Comparison of ENCODE assay signal across 8 cellular contexts in genomic region chr1:116168277-116169032, GRCh38. TPM values are rescaled to one million over a fixed set of nuclear protein-coding genes. Genes with fewer than 3 reads are reported as not detected.
DNase-seq lines count a peak whose midpoint lies in the region; ATAC-seq and TF ChIP-seq lines count a peak whose summit lies in the region.

No MANE protein-coding gene starts in this region.

- peaks cover 22% of the 10 kb centered on the region for H3K4me1 Mint-ChIP-seq in activated naive CD4-positive, alpha-beta T cell treated with anti-CD3 and anti-CD28 coated beads, Interleukin-2, amount 10 ng/mL, durations not matched to agents 7 days and 5 days

- DNase-seq in NCI-H2081 (lab: John Stamatoyannopoulos, UW) (peak; percentile 7 to 22), NCI-H2081 treated with DMSO at 0.1 percent for 48 hours (lab: John Stamatoyannopoulos, UW) (no peak), OCI-LY7 (ENCODE audit: low spot score) (peak; percentile 40), glomerular visceral epithelial cell (ENCODE audit: extremely low spot score) (peak; percentile 42), osteoblast (ENCODE audit: insufficient read length, low spot score, missing footprints) (peak; percentile 95)
- DNase-seq in activated naive CD4-positive, alpha-beta T cell treated with anti-CD3 and anti-CD28 coated beads, Interleukin-2, amount 10 ng/mL, durations not matched to agents 7 days and 5 days, result peak; percentile 88

- intact Hi-C loops in OCI-LY7 (cut with micrococcal nuclease; ENCODE audit: unreplicated experiment), result no loop called here

- H3K4me1 ChIP-seq in OCI-LY7 (ENCODE audit: insufficient read depth, low read length, poor library complexity, severe bottlenecking) (peaks cover 15% of the 10 kb centered on the region), osteoblast (ENCODE audit: insufficient read depth, low read length) (no peaks in the 10 kb centered on the region)

- H3K4me3 Mint-ChIP-seq in activated naive CD4-positive, alpha-beta T cell treated with anti-CD3 and anti-CD28 coated beads, Interleukin-2, amount 10 ng/mL, durations not matched to agents 7 days and 5 days, result peak overlapping the region; percentile 75

- H3K4me2 ChIP-seq in OCI-LY7 (ENCODE audit: low read length), result peak overlapping the region; percentile 43; the same call in 1 of the 2 replicates
- H3K4me2 ChIP-seq in osteoblast (ENCODE audit: insufficient read depth, low read length), result peak overlapping the region; percentile 89

- H3K36me3 ChIP-seq in OCI-LY7 (ENCODE audit: insufficient read depth, low read length), result no peaks in the 10 kb centered on the region
- H3K36me3 ChIP-seq in osteoblast (ENCODE audit: insufficient read depth, low read length), result no peaks in the 10 kb centered on the region

- POLR2A ChIA-PET in OCI-LY7 (lab: Charles Lee), result interaction anchor here (0.7 kb wide), 1 partner anchor 174 kb away, joined by 3 read pairs; no protein-coding TSS in a partner anchor

- peaks cover 31% of the 10 kb centered on the region for H3K27me3 Mint-ChIP-seq in activated naive CD4-positive, alpha-beta T cell treated with anti-CD3 and anti-CD28 coated beads, Interleukin-2, amount 10 ng/mL, durations not matched to agents 7 days and 5 days

- H3K9me3 Mint-ChIP-seq in activated naive CD4-positive, alpha-beta T cell treated with anti-CD3 and anti-CD28 coated beads, Interleukin-2, amount 10 ng/mL, durations not matched to agents 7 days and 5 days, result no peaks in the 10 kb centered on the region

- ATAC-seq in HG03095 (IDR thresholded peaks at IDR 0.05; ENCODE audit: unreplicated experiment), result peak; percentile 88

- H3K9me3 ChIP-seq in OCI-LY7 (ENCODE audit: low read length), result no peaks in the 10 kb centered on the region
- H3K9me3 ChIP-seq in osteoblast (ENCODE audit: low read depth, low read length), result no peaks in the 10 kb centered on the region

- CTCF ChIA-PET in OCI-LY7 (lab: Charles Lee; ENCODE audit: unreplicated experiment), result no interaction called here
- CTCF ChIA-PET in activated naive CD4-positive, alpha-beta T cell treated with anti-CD3 and anti-CD28 coated beads, Interleukin-2, amount 10 ng/mL, durations not matched to agents 7 days and 5 days (lab: Charles Lee), result interaction anchor here (0.6 to 7.0 kb wide), 12 partner anchors 9 to 331 kb away, joined by 3 to 45 read pairs (median 3); no protein-coding TSS in a partner anchor

- no peak overlapping the region for H3K27ac ChIP-seq in OCI-LY7 (ENCODE audit: low read depth, low read length, poor library complexity, severe bottlenecking)
- no peak overlapping the region for H3K27ac ChIP-seq in osteoblast (ENCODE audit: low read depth, low read length)
- H3K27ac ChIP-seq in temporal lobe (ENCODE audit: low read depth, low read length), result peak overlapping the region; percentile 69

- H3K79me2 ChIP-seq in OCI-LY7 (ENCODE audit: insufficient read depth, low read depth, low read length) (no peaks in the 10 kb centered on the region), osteoblast (ENCODE audit: insufficient read depth, low read length) (no peaks in the 10 kb centered on the region)

- H2AFZ ChIP-seq in OCI-LY7 (ENCODE audit: low read length), result peak overlapping the region; percentile 77; the same call in 1 of the 2 replicates
- peak overlapping the region; percentile 94 for H2AFZ ChIP-seq in osteoblast (ENCODE audit: low read length)

- H4K20me1 ChIP-seq in OCI-LY7 (ENCODE audit: insufficient read depth, low read length) (no peaks in the 10 kb centered on the region), osteoblast (ENCODE audit: insufficient read depth, low read length) (no peaks in the 10 kb centered on the region)

- TF ChIP-seq CTCF in OCI-LY7 (conservative IDR thresholded peaks at IDR 0.05; ENCODE audit: low read length) (peak; percentile 85), osteoblast (IDR thresholded peaks at IDR 0.05; ENCODE audit: extremely low read depth, low read depth, low read length) (peak; percentile 81)

- H3K36me3 Mint-ChIP-seq in activated naive CD4-positive, alpha-beta T cell treated with anti-CD3 and anti-CD28 coated beads, Interleukin-2, amount 10 ng/mL, durations not matched to agents 7 days and 5 days, result no peaks in the 10 kb centered on the region

- peak overlapping the region; percentile 80 for H3K27ac Mint-ChIP-seq in activated naive CD4-positive, alpha-beta T cell treated with anti-CD3 and anti-CD28 coated beads, Interleukin-2, amount 10 ng/mL, durations not matched to agents 7 days and 5 days

- no peaks in the 10 kb centered on the region for H3K9me2 ChIP-seq in OCI-LY7 (ENCODE audit: insufficient read depth, low read length)

- no TSS peak for BruUV-seq in OCI-LY7 (replicated peaks; lab: Mats Ljungman, UMichigan)

- peak overlapping the region; percentile 9 for H3K4me3 ChIP-seq in OCI-LY7 (ENCODE audit: low read depth, low read length, poor library complexity, severe bottlenecking)
- H3K4me3 ChIP-seq in osteoblast (ENCODE audit: insufficient read depth, low read length), result peak overlapping the region; percentile 72

- peaks cover 12% of the 10 kb centered on the region for H3K27me3 ChIP-seq in osteoblast (ENCODE audit: insufficient read depth, low read length)

RNA-seq across cellular contexts. Expression of gene MAB21L3, which starts 57.3 kb away (rescaled TPM):
- not detected in 2 replicates for total RNA-seq in OCI-LY7 (2014; rRNA removed; shearing (Covaris generic))
- total RNA-seq in OCI-LY7 (2022) (not detected in 2 replicates), osteoblast (0.29 and 0.36 TPM in 2 replicates), temporal lobe (under 0.01 TPM)
